12 cellular contexts compared by ENCODE assay signal in the genomic region with DNA sequence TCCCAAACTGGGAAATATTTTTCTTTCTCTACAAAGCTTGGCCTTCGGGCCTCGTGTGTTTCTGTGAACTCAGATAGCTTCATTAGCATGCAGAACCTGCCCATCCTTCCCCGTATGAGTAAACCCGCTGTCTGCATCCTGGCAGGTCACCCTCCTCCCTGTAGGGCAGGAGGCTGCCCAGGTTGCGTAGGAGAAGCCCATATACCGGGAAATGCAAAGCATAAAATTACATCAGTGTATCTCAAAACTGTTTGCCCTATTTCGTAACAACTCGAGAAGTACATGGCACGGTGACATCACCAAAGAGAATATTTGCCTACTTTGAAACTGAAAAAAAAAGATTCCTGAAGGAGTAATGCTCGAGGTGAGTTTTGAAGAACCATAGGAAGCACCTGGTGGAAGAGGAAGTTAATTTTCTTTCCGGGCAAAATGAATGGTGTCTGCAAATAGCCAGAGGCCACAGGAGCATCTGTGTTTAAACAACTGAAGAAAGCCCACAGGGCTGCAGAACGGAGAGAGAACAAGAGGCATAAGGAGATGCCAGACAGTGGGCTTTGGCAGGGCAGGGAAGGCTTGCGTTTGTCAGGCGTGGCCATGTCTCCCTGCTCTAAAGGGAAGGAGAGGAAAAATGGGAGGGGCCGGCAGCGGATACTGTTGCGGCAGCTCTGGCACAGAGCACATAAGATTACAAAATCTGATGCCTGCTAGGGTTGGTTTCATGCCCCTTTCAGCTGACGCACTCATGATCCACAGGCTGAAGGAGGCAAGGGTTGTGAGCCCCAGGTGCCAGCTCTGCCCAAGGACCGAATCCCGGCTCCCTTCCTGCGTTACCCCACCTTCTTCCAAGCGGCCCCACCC.
DNase-seq lines count a peak whose midpoint lies in the region; ATAC-seq and TF ChIP-seq lines count a peak whose summit lies in the region.
"Had no signal": no experiment of that assay in that cellular context is flagged by ENCODE, and none has a peak within 500 bp of the region (broad histone marks: within the 10 kb centered on the region; RNA-seq: fewer than 3 reads in every experiment).

No MANE protein-coding gene starts in this region.

- no peak for TF ChIP-seq CTCF in chondrocyte (IDR thresholded peaks at IDR 0.05)
- TF ChIP-seq CTCF in mucosa of descending colon (IDR thresholded peaks at IDR 0.05): no peak
- TF ChIP-seq CTCF in GM10266 (IDR thresholded peaks at IDR 0.05; ENCODE audit: control insufficient read depth, insufficient read depth, low read depth, missing control alignments): no peak

- DNase-seq in CD1c-positive myeloid dendritic cell (ENCODE audit: extremely low spot score): peak; percentile 53
- DNase-seq in NCI-H2107 treated with DMSO at 0.1 percent for 48 hours (lab: John Stamatoyannopoulos, UW; ENCODE audit: unreplicated experiment): peak; percentile 77
- DNase-seq in chondrocyte (ENCODE audit: low spot score): no peak
- DNase-seq in mucosa of descending colon: peak; percentile 47 to 71 (median 64)
- no peak for DNase-seq in activated CD4-positive, CD25-positive, alpha-beta regulatory T cell (lab: John Stamatoyannopoulos, UW)
- no peak for DNase-seq in GM10266 (ENCODE audit: extremely low spot score)
- DNase-seq: activated effector memory CD4-positive, alpha-beta T cell treated with anti-CD3 and anti-CD28 coated beads, Interleukin-2, amount 50 U/mL, for 16 hours had no signal

- no peak overlapping the region for H3K4me3 Mint-ChIP-seq in chondrocyte (ENCODE audit: unreplicated experiment)
- H3K4me3 Mint-ChIP-seq: stimulated activated naive CD8-positive, alpha-beta T cell treated with anti-CD3 and anti-CD28 coated beads, Interleukin-15, Interleukin-2, amounts not matched to agents 100 ng/mL and 50 ng/mL, for 24 hours had no signal

- no peaks in the 10 kb centered on the region for H3K36me3 Mint-ChIP-seq in chondrocyte (ENCODE audit: low read depth)

- no peaks in the 10 kb centered on the region for H3K4me1 ChIP-seq in mucosa of descending colon (ENCODE audit: low read depth)
- H3K4me1 ChIP-seq: prostate gland had no signal

- H3K4me3 ChIP-seq in mucosa of descending colon: no peak overlapping the region
- H3K4me3 ChIP-seq: prostate gland, SK-N-MC had no signal

- peak overlapping the region; percentile 33 for H3K27ac Mint-ChIP-seq in chondrocyte (ENCODE audit: unreplicated experiment)
- H3K27ac Mint-ChIP-seq: stimulated activated naive CD8-positive, alpha-beta T cell treated with anti-CD3 and anti-CD28 coated beads, Interleukin-15, Interleukin-2, amounts not matched to agents 100 ng/mL and 50 ng/mL, for 24 hours had no signal

- no peaks in the 10 kb centered on the region for H3K36me3 ChIP-seq in mucosa of descending colon (ENCODE audit: low read depth)
- H3K36me3 ChIP-seq: prostate gland had no signal

- ATAC-seq in mucosa of descending colon (peak; percentile 74), HG03108 (IDR thresholded peaks at IDR 0.05; ENCODE audit: unreplicated experiment) (no peak), GM19455 (IDR thresholded peaks at IDR 0.05; ENCODE audit: unreplicated experiment) (no peak)

- intact Hi-C loops in mucosa of descending colon (cut with DNase I, micrococcal nuclease): no loop called here

- peaks cover 8% of the 10 kb centered on the region for H3K9me3 Mint-ChIP-seq in chondrocyte (ENCODE audit: low read depth)
- H3K9me3 Mint-ChIP-seq: stimulated activated naive CD8-positive, alpha-beta T cell treated with anti-CD3 and anti-CD28 coated beads, Interleukin-15, Interleukin-2, amounts not matched to agents 100 ng/mL and 50 ng/mL, for 24 hours had no signal

- H3K4me1 Mint-ChIP-seq in chondrocyte (ENCODE audit: low read depth): peaks cover 10% of the 10 kb centered on the region

- H3K27me3 Mint-ChIP-seq in chondrocyte (ENCODE audit: low read depth): no peaks in the 10 kb centered on the region

- no peaks in the 10 kb centered on the region for H3K9me3 ChIP-seq in mucosa of descending colon
- H3K9me3 ChIP-seq: prostate gland had no signal

Comparison
In these comparisons a context has a peak if more than half of its experiments do, and no peak if none do; other contexts are left out.
1. DNase-seq: peak in CD1c-positive myeloid dendritic cell (single experiment), NCI-H2107 treated with DMSO at 0.1 percent for 48 hours (single experiment) and mucosa of descending colon (3 of 3); none in chondrocyte (single experiment), activated CD4-positive, CD25-positive, alpha-beta regulatory T cell (0 of 4) and GM10266 (single experiment).